Comparison of ENCODE assay signal across 28 cellular contexts in genomic region chr5:57710126-57710525, GRCh38.
"Had no signal": no experiment of that assay in that cellular context is flagged by ENCODE, and none has a peak within 500 bp of the region (broad histone marks: within the 10 kb centered on the region; RNA-seq: fewer than 3 reads in every experiment).

No MANE protein-coding gene starts in this region.

- H3K27me3 ChIP-seq: cardiac muscle cell, colonic mucosa, pancreas, uterus had no signal

- DNase-seq: activated B cell treated with CpG ODN at 0.5 μM for 24 hours; activated effector memory CD4-positive, alpha-beta T cell treated with Interleukin-2 at 50 U/mL for 16 hours; activated naive CD4-positive, alpha-beta T cell treated with Interleukin-2 at 50 U/mL for 16 hours; anterior cingulate cortex; cerebellar nuclear complex; colonic mucosa; effector CD8-positive, alpha-beta T cell; head of caudate nucleus; hippocampal formation; immature natural killer cell; lower lobe of right lung; mesenchymal stem cell; pancreas; retina; stimulated activated CD4-positive, alpha-beta T cell treated with anti-CD3 and anti-CD28 coated beads, Interleukin-4, amount 100 ng/mL, for 24 hours; uterus had no signal

- H3K4me3 ChIP-seq: cardiac muscle cell, colonic mucosa, lower lobe of right lung, pancreas, prostate gland, skin epidermis, thoracic aorta, uterus had no signal

- H3K27me3 Mint-ChIP-seq: activated B cell treated with CpG ODN at 0.5 μM for 24 hours; brain; stimulated activated naive CD8-positive, alpha-beta T cell treated with anti-CD3 and anti-CD28 coated beads, Interleukin-15, Interleukin-2, amounts not matched to agents 100 ng/mL and 50 ng/mL, for 24 hours; type B pancreatic cell had no signal

- H3K36me3 Mint-ChIP-seq: activated naive CD8-positive, alpha-beta T cell; brain; immature natural killer cell; stimulated activated effector memory CD8-positive, alpha-beta T cell treated with anti-CD3 and anti-CD28 coated beads, Interleukin-12 subunit alpha, Interleukin-12 subunit beta, amount 100 ng/mL, for 72 hours; type B pancreatic cell had no signal

- H3K4me1 Mint-ChIP-seq: activated B cell treated with CpG ODN at 0.5 μM for 24 hours; brain; immature natural killer cell; nephron; stimulated activated effector memory CD8-positive, alpha-beta T cell treated with anti-CD3 and anti-CD28 coated beads, Interleukin-12 subunit alpha, Interleukin-12 subunit beta, amount 100 ng/mL, for 72 hours had no signal

- H3K9me3 Mint-ChIP-seq: stimulated activated naive CD8-positive, alpha-beta T cell treated with anti-CD3 and anti-CD28 coated beads, Interleukin-15, Interleukin-2, amounts not matched to agents 100 ng/mL and 50 ng/mL, for 24 hours; T-helper 2 cell treated with Interferon-gamma antibody and Interleukin-4, amounts not matched to agents 5 μg/mL and 100 μg/mL, for 36 hours had no signal

- H3K4me3 Mint-ChIP-seq: activated B cell treated with CpG ODN at 0.5 μM for 24 hours; activated naive CD8-positive, alpha-beta T cell; brain; immature natural killer cell; nephron; stimulated activated effector memory CD8-positive, alpha-beta T cell treated with anti-CD3 and anti-CD28 coated beads, Interleukin-12 subunit alpha, Interleukin-12 subunit beta, amount 100 ng/mL, for 72 hours; stimulated activated naive CD8-positive, alpha-beta T cell treated with anti-CD3 and anti-CD28 coated beads, Interleukin-15, Interleukin-2, amounts not matched to agents 100 ng/mL and 50 ng/mL, for 24 hours; T-helper 2 cell treated with Interferon-gamma antibody and Interleukin-4, amounts not matched to agents 5 μg/mL and 100 μg/mL, for 36 hours; type B pancreatic cell had no signal

- H3K36me3 ChIP-seq: cardiac muscle cell, colonic mucosa, lower lobe of right lung, pancreas, prostate gland, thoracic aorta, uterus had no signal

- H3K4me1 ChIP-seq: colonic mucosa, lower lobe of right lung, pancreas, prostate gland, uterus had no signal

- H3K9me3 ChIP-seq: colonic mucosa, lower lobe of right lung, pancreas, prostate gland, thoracic aorta, uterus had no signal

- H3K27ac ChIP-seq: cardiac muscle cell, colonic mucosa, lower lobe of right lung, pancreas, prostate gland, thoracic aorta, uterus had no signal

- ATAC-seq: lower lobe of right lung; pancreas; sciatic nerve; stimulated activated effector memory CD8-positive, alpha-beta T cell treated with anti-CD3 and anti-CD28 coated beads, Interleukin-12 subunit alpha, Interleukin-12 subunit beta, amount 100 ng/mL, for 72 hours had no signal

- H3K27ac Mint-ChIP-seq: activated B cell treated with CpG ODN at 0.5 μM for 24 hours; activated naive CD8-positive, alpha-beta T cell; brain; immature natural killer cell; nephron; stimulated activated effector memory CD8-positive, alpha-beta T cell treated with anti-CD3 and anti-CD28 coated beads, Interleukin-12 subunit alpha, Interleukin-12 subunit beta, amount 100 ng/mL, for 72 hours; stimulated activated naive CD8-positive, alpha-beta T cell treated with anti-CD3 and anti-CD28 coated beads, Interleukin-15, Interleukin-2, amounts not matched to agents 100 ng/mL and 50 ng/mL, for 24 hours; T-helper 2 cell treated with Interferon-gamma antibody and Interleukin-4, amounts not matched to agents 5 μg/mL and 100 μg/mL, for 36 hours; type B pancreatic cell had no signal
